ENCODE assay signal across 2 cellular contexts in genomic region chr11:88544656-88545280, GRCh38.
TF ChIP-seq lines count a peak whose summit lies in the region.

No MANE protein-coding gene starts in this region.

TF ChIP-seq in HCT116, 20 proteins besides CTCF, POLR2A, EP300 and RAD21 (continued from another document):
- TF ChIP-seq REST (IDR thresholded peaks at IDR 0.05; ENCODE audit: low read depth): no peak
- no peak for TF ChIP-seq EZH2phosphoT487 (IDR thresholded peaks at IDR 0.05; ENCODE audit: borderline replicate concordance)
- no peak for TF ChIP-seq JUND (IDR thresholded peaks at IDR 0.05)

TF ChIP-seq in IMR-90, 13 proteins besides CTCF, POLR2A, EP300 and RAD21 (continued from another document):
- TF ChIP-seq ELK1 (IDR thresholded peaks at IDR 0.05; ENCODE audit: borderline replicate concordance, low read depth, low read length) (no peak), CHD1 (IDR thresholded peaks at IDR 0.05; ENCODE audit: low read depth, low read length) (no peak), SMC3 (IDR thresholded peaks at IDR 0.05; ENCODE audit: low read depth, low read length) (no peak)
